ENCODE assay signal across 20 cellular contexts in genomic region chr10:24452030-24452429, GRCh38.
"Had no signal": no experiment of that assay in that cellular context is flagged by ENCODE, and none has a peak within 500 bp of the region (broad histone marks: within the 10 kb centered on the region; RNA-seq: fewer than 3 reads in every experiment).

No MANE protein-coding gene starts in this region.

- H3K36me3 ChIP-seq: cardiac muscle cell, neural progenitor cell, sigmoid colon, spleen, upper lobe of left lung, WERI-Rb-1 had no signal

- H3K27me3 ChIP-seq: cardiac muscle cell, neural progenitor cell, sigmoid colon, spleen, upper lobe of left lung had no signal

- H3K9me3 Mint-ChIP-seq: activated naive CD4-positive, alpha-beta T cell treated with anti-CD3 and anti-CD28 coated beads, Interleukin-2, amount 10 ng/mL, durations not matched to agents 7 days and 5 days; mesothelial cell of epicardium; neural progenitor cell had no signal

- DNase-seq: activated CD4-positive, CD25-positive, alpha-beta regulatory T cell treated with anti-CD3 and anti-CD28 coated beads, Interleukin-2, amount 50 U/mL, for 72 hours; activated effector memory CD4-positive, alpha-beta T cell treated with Interleukin-2 at 50 U/mL for 16 hours; activated T-cell treated with anti-CD3 and anti-CD28 coated beads, Interleukin-2, amount 50 U/mL, for 1 hour; amygdala; cortex of kidney; left ventricle myocardium superior; mammary epithelial cell; retina; sigmoid colon; spleen; stimulated activated CD4-positive, alpha-beta T cell treated with anti-CD3 and anti-CD28 coated beads, Interleukin-4, amount 100 ng/mL, for 1 hour; stimulated activated naive CD4-positive, alpha-beta T cell treated with Interleukin-2 at 50 U/mL for 16 hours; upper lobe of left lung had no signal

- ATAC-seq: naive thymus-derived CD8-positive, alpha-beta T cell had no signal

- H3K4me3 ChIP-seq: cardiac muscle cell, neural progenitor cell, sigmoid colon, upper lobe of left lung had no signal

- H3K27ac ChIP-seq: epithelial cell of prostate, neural progenitor cell, upper lobe of left lung, WERI-Rb-1 had no signal

- H3K36me3 Mint-ChIP-seq: activated naive CD4-positive, alpha-beta T cell treated with anti-CD3 and anti-CD28 coated beads, Interleukin-2, amount 10 ng/mL, durations not matched to agents 7 days and 5 days; naive thymus-derived CD8-positive, alpha-beta T cell; neural progenitor cell had no signal

- H3K4me3 Mint-ChIP-seq: activated naive CD4-positive, alpha-beta T cell treated with anti-CD3 and anti-CD28 coated beads, Interleukin-2, amount 10 ng/mL, durations not matched to agents 7 days and 5 days; mesothelial cell of epicardium; naive thymus-derived CD8-positive, alpha-beta T cell; neural progenitor cell had no signal

- H3K9me3 ChIP-seq: sigmoid colon, spleen, upper lobe of left lung had no signal

- H3K27ac Mint-ChIP-seq: activated naive CD4-positive, alpha-beta T cell treated with anti-CD3 and anti-CD28 coated beads, Interleukin-2, amount 10 ng/mL, durations not matched to agents 7 days and 5 days; naive thymus-derived CD8-positive, alpha-beta T cell; neural progenitor cell had no signal

- H3K4me1 ChIP-seq: neural progenitor cell, sigmoid colon had no signal
